Comparison of ENCODE assay signal across 1 cellular context in genomic region chr3:94062513-94063404, GRCh38.
TF ChIP-seq lines count a peak whose summit lies in the region.

TSS of gene DHFR2 (minus strand) at chr3:94062916. CDS start at chr3:94061511, 1,405 bp downstream.
TSS of gene NSUN3 (plus strand) at chr3:94063061. CDS start at chr3:94063127, 66 bp downstream.

TF ChIP-seq in HepG2, 621 proteins besides CTCF, POLR2A, EP300 and RAD21 (continued from another document and continues in another):
- peak; percentile 21; the same call in 1 of the 2 replicates for TF ChIP-seq HCFC1 (IDR thresholded peaks at IDR 0.05; ENCODE audit: low read depth, low read length)
- 0 out of 2 replicates have a peak, but pooled peaks have one; percentile 48 for TF ChIP-seq THYN1 (CRISPR knock-in tag; IDR thresholded peaks at IDR 0.05; ENCODE audit: borderline replicate concordance, low read depth)
- peak; percentile 69; the same call in 1 of the 2 replicates for TF ChIP-seq ZNF558 (CRISPR knock-in tag; IDR thresholded peaks at IDR 0.05; ENCODE audit: borderline replicate concordance)
- peak; percentile 61; the same call in 1 of the 2 replicates for TF ChIP-seq ZNF891 (CRISPR knock-in tag; IDR thresholded peaks at IDR 0.05)
- TF ChIP-seq ZNF607 (CRISPR knock-in tag; IDR thresholded peaks at IDR 0.05; ENCODE audit: borderline replicate concordance): no peak
- TF ChIP-seq, protein P1, sequence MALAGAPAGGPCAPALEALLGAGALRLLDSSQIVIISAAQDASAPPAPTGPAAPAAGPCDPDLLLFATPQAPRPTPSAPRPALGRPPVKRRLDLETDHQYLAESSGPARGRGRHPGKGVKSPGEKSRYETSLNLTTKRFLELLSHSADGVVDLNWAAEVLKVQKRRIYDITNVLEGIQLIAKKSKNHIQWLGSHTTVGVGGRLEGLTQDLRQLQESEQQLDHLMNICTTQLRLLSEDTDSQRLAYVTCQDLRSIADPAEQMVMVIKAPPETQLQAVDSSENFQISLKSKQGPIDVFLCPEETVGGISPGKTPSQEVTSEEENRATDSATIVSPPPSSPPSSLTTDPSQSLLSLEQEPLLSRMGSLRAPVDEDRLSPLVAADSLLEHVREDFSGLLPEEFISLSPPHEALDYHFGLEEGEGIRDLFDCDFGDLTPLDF (CRISPR knock-in tag; IDR thresholded peaks at IDR 0.05): peak; percentile 68
- TF ChIP-seq, protein P2, sequence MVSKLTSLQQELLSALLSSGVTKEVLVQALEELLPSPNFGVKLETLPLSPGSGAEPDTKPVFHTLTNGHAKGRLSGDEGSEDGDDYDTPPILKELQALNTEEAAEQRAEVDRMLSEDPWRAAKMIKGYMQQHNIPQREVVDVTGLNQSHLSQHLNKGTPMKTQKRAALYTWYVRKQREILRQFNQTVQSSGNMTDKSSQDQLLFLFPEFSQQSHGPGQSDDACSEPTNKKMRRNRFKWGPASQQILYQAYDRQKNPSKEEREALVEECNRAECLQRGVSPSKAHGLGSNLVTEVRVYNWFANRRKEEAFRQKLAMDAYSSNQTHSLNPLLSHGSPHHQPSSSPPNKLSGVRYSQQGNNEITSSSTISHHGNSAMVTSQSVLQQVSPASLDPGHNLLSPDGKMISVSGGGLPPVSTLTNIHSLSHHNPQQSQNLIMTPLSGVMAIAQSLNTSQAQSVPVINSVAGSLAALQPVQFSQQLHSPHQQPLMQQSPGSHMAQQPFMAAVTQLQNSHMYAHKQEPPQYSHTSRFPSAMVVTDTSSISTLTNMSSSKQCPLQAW (CRISPR knock-in tag; IDR thresholded peaks at IDR 0.05): peak; percentile 69; the same call in 1 of the 2 replicates
- TF ChIP-seq MEIS1 (CRISPR knock-in tag; IDR thresholded peaks at IDR 0.05; ENCODE audit: borderline replicate concordance): no peak
- peak; percentile 64 for TF ChIP-seq SALL1 (CRISPR knock-in tag; IDR thresholded peaks at IDR 0.05)
- TF ChIP-seq MEF2D (CRISPR knock-in tag; IDR thresholded peaks at IDR 0.05): peak; percentile 29; the same call in 1 of the 2 replicates
- peak; percentile 69; the same call in 1 of the 2 replicates for TF ChIP-seq ZNF788 (CRISPR knock-in tag; IDR thresholded peaks at IDR 0.05; ENCODE audit: borderline replicate concordance)
- peak; percentile 58; the same call in 1 of the 2 replicates for TF ChIP-seq ZNF274 (CRISPR knock-in tag; IDR thresholded peaks at IDR 0.05)
- peak; percentile 24; the same call in 1 of the 2 replicates for TF ChIP-seq ATF2 (CRISPR knock-in tag; IDR thresholded peaks at IDR 0.05)
- TF ChIP-seq SAFB2 (CRISPR knock-in tag; IDR thresholded peaks at IDR 0.05; ENCODE audit: borderline replicate concordance, low read depth): peak; percentile 53; the same call in 1 of the 2 replicates
- TF ChIP-seq DR1 (CRISPR knock-in tag; IDR thresholded peaks at IDR 0.05): peak; percentile 30; the same call in 1 of the 2 replicates
- TF ChIP-seq PHF8 (CRISPR knock-in tag; IDR thresholded peaks at IDR 0.05): peak; percentile 81
- TF ChIP-seq ARID3A (IDR thresholded peaks at IDR 0.05; ENCODE audit: low read depth, low read length): 0 out of 2 replicates have a peak, but pooled peaks have one; percentile 6
- TF ChIP-seq ZNF513 (CRISPR knock-in tag; conservative IDR thresholded peaks at IDR 0.05): no peak
- peak; percentile 31 for TF ChIP-seq MIXL1 (CRISPR knock-in tag; IDR thresholded peaks at IDR 0.05)
- no peak for TF ChIP-seq SP140L (CRISPR knock-in tag; IDR thresholded peaks at IDR 0.05; ENCODE audit: borderline replicate concordance)
- peak; percentile 96 for TF ChIP-seq YEATS2 (CRISPR knock-in tag; IDR thresholded peaks at IDR 0.05; ENCODE audit: borderline replicate concordance)
- TF ChIP-seq ZFP90 (CRISPR knock-in tag; IDR thresholded peaks at IDR 0.05; ENCODE audit: borderline replicate concordance): 0 out of 2 replicates have a peak, but pooled peaks have one; percentile 28
- TF ChIP-seq, protein P3, sequence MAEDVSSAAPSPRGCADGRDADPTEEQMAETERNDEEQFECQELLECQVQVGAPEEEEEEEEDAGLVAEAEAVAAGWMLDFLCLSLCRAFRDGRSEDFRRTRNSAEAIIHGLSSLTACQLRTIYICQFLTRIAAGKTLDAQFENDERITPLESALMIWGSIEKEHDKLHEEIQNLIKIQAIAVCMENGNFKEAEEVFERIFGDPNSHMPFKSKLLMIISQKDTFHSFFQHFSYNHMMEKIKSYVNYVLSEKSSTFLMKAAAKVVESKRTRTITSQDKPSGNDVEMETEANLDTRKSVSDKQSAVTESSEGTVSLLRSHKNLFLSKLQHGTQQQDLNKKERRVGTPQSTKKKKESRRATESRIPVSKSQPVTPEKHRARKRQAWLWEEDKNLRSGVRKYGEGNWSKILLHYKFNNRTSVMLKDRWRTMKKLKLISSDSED (CRISPR knock-in tag; IDR thresholded peaks at IDR 0.05): no peak
- 0 out of 2 replicates have a peak, but pooled peaks have one; percentile 10 for TF ChIP-seq NR2F6 (IDR thresholded peaks at IDR 0.05)
- TF ChIP-seq NR2F6 (CRISPR knock-in tag; IDR thresholded peaks at IDR 0.05): no peak
- no peak; the same call in 1 of the 2 replicates for TF ChIP-seq ZNF460 (CRISPR knock-in tag; IDR thresholded peaks at IDR 0.05; ENCODE audit: borderline replicate concordance)
- TF ChIP-seq, protein P4, sequence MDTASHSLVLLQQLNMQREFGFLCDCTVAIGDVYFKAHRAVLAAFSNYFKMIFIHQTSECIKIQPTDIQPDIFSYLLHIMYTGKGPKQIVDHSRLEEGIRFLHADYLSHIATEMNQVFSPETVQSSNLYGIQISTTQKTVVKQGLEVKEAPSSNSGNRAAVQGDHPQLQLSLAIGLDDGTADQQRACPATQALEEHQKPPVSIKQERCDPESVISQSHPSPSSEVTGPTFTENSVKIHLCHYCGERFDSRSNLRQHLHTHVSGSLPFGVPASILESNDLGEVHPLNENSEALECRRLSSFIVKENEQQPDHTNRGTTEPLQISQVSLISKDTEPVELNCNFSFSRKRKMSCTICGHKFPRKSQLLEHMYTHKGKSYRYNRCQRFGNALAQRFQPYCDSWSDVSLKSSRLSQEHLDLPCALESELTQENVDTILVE (CRISPR knock-in tag; IDR thresholded peaks at IDR 0.05): peak; percentile 62
- TF ChIP-seq ARNT2 (CRISPR knock-in tag; IDR thresholded peaks at IDR 0.05; ENCODE audit: low read depth): peak; percentile 79; the same call in 1 of the 2 replicates
- TF ChIP-seq MAFF (IDR thresholded peaks at IDR 0.05; ENCODE audit: low read depth, low read length): peak; percentile 88
- TF ChIP-seq THAP11 (CRISPR knock-in tag; IDR thresholded peaks at IDR 0.05): peak; percentile 90
- TF ChIP-seq ZNF570 (CRISPR knock-in tag; IDR thresholded peaks at IDR 0.05; ENCODE audit: borderline replicate concordance): no peak
- TF ChIP-seq PHF20 (CRISPR knock-in tag; IDR thresholded peaks at IDR 0.05): peak; percentile 96
- TF ChIP-seq ATF1 (CRISPR knock-in tag; IDR thresholded peaks at IDR 0.05): peak; percentile 68; the same call in 1 of the 2 replicates
- no peak for TF ChIP-seq BRF2 (CRISPR knock-in tag; IDR thresholded peaks at IDR 0.05)
- TF ChIP-seq ZNF121 (CRISPR knock-in tag; IDR thresholded peaks at IDR 0.05): peak; percentile 36; the same call in 1 of the 2 replicates
- TF ChIP-seq SALL2 (CRISPR knock-in tag; IDR thresholded peaks at IDR 0.05): 0 out of 2 replicates have a peak, but pooled peaks have one; percentile 47
- peak; percentile 35; the same call in 1 of the 2 replicates for TF ChIP-seq YEATS4 (CRISPR knock-in tag; IDR thresholded peaks at IDR 0.05; ENCODE audit: borderline replicate concordance)
- TF ChIP-seq ZNF143 (CRISPR knock-in tag; IDR thresholded peaks at IDR 0.05): no peak
- TF ChIP-seq, protein P5, sequence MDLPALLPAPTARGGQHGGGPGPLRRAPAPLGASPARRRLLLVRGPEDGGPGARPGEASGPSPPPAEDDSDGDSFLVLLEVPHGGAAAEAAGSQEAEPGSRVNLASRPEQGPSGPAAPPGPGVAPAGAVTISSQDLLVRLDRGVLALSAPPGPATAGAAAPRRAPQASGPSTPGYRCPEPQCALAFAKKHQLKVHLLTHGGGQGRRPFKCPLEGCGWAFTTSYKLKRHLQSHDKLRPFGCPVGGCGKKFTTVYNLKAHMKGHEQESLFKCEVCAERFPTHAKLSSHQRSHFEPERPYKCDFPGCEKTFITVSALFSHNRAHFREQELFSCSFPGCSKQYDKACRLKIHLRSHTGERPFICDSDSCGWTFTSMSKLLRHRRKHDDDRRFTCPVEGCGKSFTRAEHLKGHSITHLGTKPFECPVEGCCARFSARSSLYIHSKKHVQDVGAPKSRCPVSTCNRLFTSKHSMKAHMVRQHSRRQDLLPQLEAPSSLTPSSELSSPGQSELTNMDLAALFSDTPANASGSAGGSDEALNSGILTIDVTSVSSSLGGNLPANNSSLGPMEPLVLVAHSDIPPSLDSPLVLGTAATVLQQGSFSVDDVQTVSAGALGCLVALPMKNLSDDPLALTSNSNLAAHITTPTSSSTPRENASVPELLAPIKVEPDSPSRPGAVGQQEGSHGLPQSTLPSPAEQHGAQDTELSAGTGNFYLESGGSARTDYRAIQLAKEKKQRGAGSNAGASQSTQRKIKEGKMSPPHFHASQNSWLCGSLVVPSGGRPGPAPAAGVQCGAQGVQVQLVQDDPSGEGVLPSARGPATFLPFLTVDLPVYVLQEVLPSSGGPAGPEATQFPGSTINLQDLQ (CRISPR knock-in tag; IDR thresholded peaks at IDR 0.05): peak; percentile 48; the same call in 1 of the 2 replicates
- TF ChIP-seq ZNF644 (CRISPR knock-in tag; IDR thresholded peaks at IDR 0.05; ENCODE audit: low read depth): peak; percentile 27; the same call in 1 of the 2 replicates
- TF ChIP-seq, protein P6, sequence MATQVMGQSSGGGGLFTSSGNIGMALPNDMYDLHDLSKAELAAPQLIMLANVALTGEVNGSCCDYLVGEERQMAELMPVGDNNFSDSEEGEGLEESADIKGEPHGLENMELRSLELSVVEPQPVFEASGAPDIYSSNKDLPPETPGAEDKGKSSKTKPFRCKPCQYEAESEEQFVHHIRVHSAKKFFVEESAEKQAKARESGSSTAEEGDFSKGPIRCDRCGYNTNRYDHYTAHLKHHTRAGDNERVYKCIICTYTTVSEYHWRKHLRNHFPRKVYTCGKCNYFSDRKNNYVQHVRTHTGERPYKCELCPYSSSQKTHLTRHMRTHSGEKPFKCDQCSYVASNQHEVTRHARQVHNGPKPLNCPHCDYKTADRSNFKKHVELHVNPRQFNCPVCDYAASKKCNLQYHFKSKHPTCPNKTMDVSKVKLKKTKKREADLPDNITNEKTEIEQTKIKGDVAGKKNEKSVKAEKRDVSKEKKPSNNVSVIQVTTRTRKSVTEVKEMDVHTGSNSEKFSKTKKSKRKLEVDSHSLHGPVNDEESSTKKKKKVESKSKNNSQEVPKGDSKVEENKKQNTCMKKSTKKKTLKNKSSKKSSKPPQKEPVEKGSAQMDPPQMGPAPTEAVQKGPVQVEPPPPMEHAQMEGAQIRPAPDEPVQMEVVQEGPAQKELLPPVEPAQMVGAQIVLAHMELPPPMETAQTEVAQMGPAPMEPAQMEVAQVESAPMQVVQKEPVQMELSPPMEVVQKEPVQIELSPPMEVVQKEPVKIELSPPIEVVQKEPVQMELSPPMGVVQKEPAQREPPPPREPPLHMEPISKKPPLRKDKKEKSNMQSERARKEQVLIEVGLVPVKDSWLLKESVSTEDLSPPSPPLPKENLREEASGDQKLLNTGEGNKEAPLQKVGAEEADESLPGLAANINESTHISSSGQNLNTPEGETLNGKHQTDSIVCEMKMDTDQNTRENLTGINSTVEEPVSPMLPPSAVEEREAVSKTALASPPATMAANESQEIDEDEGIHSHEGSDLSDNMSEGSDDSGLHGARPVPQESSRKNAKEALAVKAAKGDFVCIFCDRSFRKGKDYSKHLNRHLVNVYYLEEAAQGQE (IDR thresholded peaks at IDR 0.05; ENCODE audit: borderline replicate concordance in 1 of 2, low read depth in 1 of 2, low read length in 2 of 2): peak in 1 of 2 experiments; percentile 33; a peak in 1 of 4 replicates
- peak; percentile 39; the same call in 1 of the 2 replicates for TF ChIP-seq ZBTB7B (CRISPR knock-in tag; IDR thresholded peaks at IDR 0.05)
- no peak for TF ChIP-seq FOXM1 (CRISPR knock-in tag; IDR thresholded peaks at IDR 0.05)
- peak in 1 of 2 experiments; percentile 56; a peak in 1 of 4 replicates for TF ChIP-seq KLF16 (CRISPR knock-in tag; IDR thresholded peaks at IDR 0.05)
